Comparison of ENCODE assay signal across 34 cellular contexts in genomic region chr5:81899123-81899522, GRCh38.
"Had no signal": no experiment of that assay in that cellular context is flagged by ENCODE, and none has a peak within 500 bp of the region (broad histone marks: within the 10 kb centered on the region; RNA-seq: fewer than 3 reads in every experiment).

No MANE protein-coding gene starts in this region.

- H3K36me3 Mint-ChIP-seq: activated CD8-positive, alpha-beta memory T cell treated with anti-CD3 and anti-CD28 coated beads, Interleukin-2, amount 10 ng/mL, durations not matched to agents 7 days and 5 days; activated naive CD4-positive, alpha-beta T cell treated with anti-CD3 and anti-CD28 coated beads, Interleukin-2, amount 10 ng/mL, durations not matched to agents 7 days and 5 days; brain had no signal

- H3K4me1 Mint-ChIP-seq: activated CD4-positive, alpha-beta T cell treated with anti-CD3 and anti-CD28 coated beads for 36 hours; activated CD4-positive, alpha-beta T cell treated with anti-CD3 and anti-CD28 coated beads, Interleukin-2, amount 10 ng/mL, durations not matched to agents 24 days and 14 days; activated CD8-positive, alpha-beta memory T cell treated with anti-CD3 and anti-CD28 coated beads, Interleukin-2, amount 10 ng/mL, durations not matched to agents 7 days and 5 days; activated naive CD4-positive, alpha-beta T cell treated with anti-CD3 and anti-CD28 coated beads, Interleukin-2, amount 10 ng/mL, durations not matched to agents 7 days and 5 days; activated naive CD8-positive, alpha-beta T cell treated with anti-CD3 and anti-CD28 coated beads, Interleukin-2, amount 10 ng/mL, durations not matched to agents 7 days and 5 days; brain; endodermal cell had no signal

- H3K27me3 ChIP-seq: ascending aorta, breast epithelium, cardiac muscle cell, colonic mucosa, dorsolateral prefrontal cortex had no signal

- H3K4me1 ChIP-seq: ascending aorta, breast epithelium, colonic mucosa had no signal

- ATAC-seq: activated CD4-positive, alpha-beta T cell treated with anti-CD3 and anti-CD28 coated beads for 36 hours; activated CD8-positive, alpha-beta memory T cell treated with anti-CD3 and anti-CD28 coated beads, Interleukin-2, amount 10 ng/mL, durations not matched to agents 7 days and 5 days; activated CD8-positive, alpha-beta T cell treated with anti-CD3 and anti-CD28 coated beads, Interleukin-2, amount 10 ng/mL, durations not matched to agents 7 days and 5 days; activated naive CD4-positive, alpha-beta T cell treated with anti-CD3 and anti-CD28 coated beads, Interleukin-2, amount 50 U/mL, for 72 hours; esophagus mucosa had no signal

- H3K9me3 ChIP-seq: ascending aorta, breast epithelium, colonic mucosa had no signal

- DNase-seq: activated CD4-positive, alpha-beta memory T cell treated with anti-CD3 and anti-CD28 coated beads for 36 hours; activated CD4-positive, alpha-beta T cell treated with anti-CD3 and anti-CD28 coated beads for 36 hours; activated CD4-positive, alpha-beta T cell treated with anti-CD3 and anti-CD28 coated beads, Interleukin-2, amount 10 ng/mL, durations not matched to agents 24 days and 14 days; activated CD4-positive, CD25-positive, alpha-beta regulatory T cell; activated CD4-positive, CD25-positive, alpha-beta regulatory T cell treated with anti-CD3 and anti-CD28 coated beads, Interleukin-2, amount 50 U/mL, for 72 hours; activated CD8-positive, alpha-beta memory T cell treated with anti-CD3 and anti-CD28 coated beads, Interleukin-2, amount 10 ng/mL, durations not matched to agents 7 days and 5 days; activated CD8-positive, alpha-beta memory T cell treated with anti-CD3 and anti-CD28 coated beads, Interleukin-2, amount 50 U/mL, for 4 hours; activated CD8-positive, alpha-beta T cell treated with anti-CD3 and anti-CD28 coated beads, Interleukin-2, amount 10 ng/mL, durations not matched to agents 7 days and 5 days; activated effector memory CD4-positive, alpha-beta T cell treated with anti-CD3 and anti-CD28 coated beads, Interleukin-2, amount 50 U/mL, for 16 hours; activated naive CD4-positive, alpha-beta T cell; activated naive CD4-positive, alpha-beta T cell treated with anti-CD3 and anti-CD28 coated beads, Interleukin-2, amount 10 ng/mL, durations not matched to agents 7 days and 5 days; activated naive CD8-positive, alpha-beta T cell treated with anti-CD3 and anti-CD28 coated beads, Interleukin-2, amount 10 ng/mL, durations not matched to agents 7 days and 5 days; activated T-cell treated with anti-CD3 and anti-CD28 coated beads, Interleukin-2, amount 50 U/mL, for 1 hour; activated T-cell treated with anti-CD3 and anti-CD28 coated beads, Interleukin-2, amount 50 U/mL, for 48 hours; central memory CD4-positive, alpha-beta T cell; cerebellar nuclear complex; colonic mucosa; dorsolateral prefrontal cortex; effector memory CD4-positive, alpha-beta T cell; endodermal cell; foreskin fibroblast; head of caudate nucleus; T1000 had no signal

- H3K4me3 Mint-ChIP-seq: activated CD4-positive, alpha-beta memory T cell treated with anti-CD3 and anti-CD28 coated beads for 36 hours; activated CD4-positive, alpha-beta T cell treated with anti-CD3 and anti-CD28 coated beads for 36 hours; activated CD4-positive, alpha-beta T cell treated with anti-CD3 and anti-CD28 coated beads, Interleukin-2, amount 10 ng/mL, durations not matched to agents 24 days and 14 days; activated CD8-positive, alpha-beta memory T cell treated with anti-CD3 and anti-CD28 coated beads, Interleukin-2, amount 10 ng/mL, durations not matched to agents 7 days and 5 days; activated CD8-positive, alpha-beta T cell treated with anti-CD3 and anti-CD28 coated beads, Interleukin-2, amount 10 ng/mL, durations not matched to agents 7 days and 5 days; activated naive CD4-positive, alpha-beta T cell treated with anti-CD3 and anti-CD28 coated beads, Interleukin-2, amount 10 ng/mL, durations not matched to agents 7 days and 5 days; activated naive CD8-positive, alpha-beta T cell treated with anti-CD3 and anti-CD28 coated beads, Interleukin-2, amount 10 ng/mL, durations not matched to agents 7 days and 5 days; activated T-helper 1 cell treated with anti-CD3 and anti-CD28 coated beads, Interleukin-12 subunit alpha, Interleukin-12 subunit beta, Interleukin-2, Interleukin-4 antibody, amounts not matched to agents 30 ng/mL and 10 ng/mL and 1 ng/mL, durations not matched to agents 14 hours and 24 hours and 36 hours; brain; endodermal cell; T-helper 1 cell treated with Interleukin-12 subunit alpha and Interleukin-12 subunit beta and Interleukin-4 antibody, amounts not matched to agents 30 μg/mL and 1 μg/mL, for 36 hours; T-helper 2 cell treated with Interferon-gamma antibody and Interleukin-4, amounts not matched to agents 5 μg/mL and 100 μg/mL, for 36 hours had no signal

- H3K4me3 ChIP-seq: ascending aorta, breast epithelium, cardiac muscle cell, colonic mucosa, dorsolateral prefrontal cortex had no signal

- H3K27ac Mint-ChIP-seq: activated CD4-positive, alpha-beta memory T cell treated with anti-CD3 and anti-CD28 coated beads for 36 hours; activated CD4-positive, alpha-beta T cell treated with anti-CD3 and anti-CD28 coated beads for 36 hours; activated CD4-positive, alpha-beta T cell treated with anti-CD3 and anti-CD28 coated beads, Interleukin-2, amount 10 ng/mL, durations not matched to agents 24 days and 14 days; activated CD8-positive, alpha-beta memory T cell treated with anti-CD3 and anti-CD28 coated beads, Interleukin-2, amount 10 ng/mL, durations not matched to agents 7 days and 5 days; activated CD8-positive, alpha-beta T cell treated with anti-CD3 and anti-CD28 coated beads, Interleukin-2, amount 10 ng/mL, durations not matched to agents 7 days and 5 days; activated naive CD4-positive, alpha-beta T cell treated with anti-CD3 and anti-CD28 coated beads, Interleukin-2, amount 10 ng/mL, durations not matched to agents 7 days and 5 days; activated naive CD4-positive, alpha-beta T cell treated with anti-CD3 and anti-CD28 coated beads, Interleukin-2, amount 50 U/mL, for 72 hours; activated naive CD8-positive, alpha-beta T cell treated with anti-CD3 and anti-CD28 coated beads, Interleukin-2, amount 10 ng/mL, durations not matched to agents 7 days and 5 days; activated T-helper 1 cell treated with anti-CD3 and anti-CD28 coated beads, Interleukin-12 subunit alpha, Interleukin-12 subunit beta, Interleukin-2, Interleukin-4 antibody, amounts not matched to agents 30 ng/mL and 10 ng/mL and 1 ng/mL, durations not matched to agents 14 hours and 24 hours and 36 hours; activated T-helper 2 cell treated with anti-CD3 and anti-CD28 coated beads, Interferon-gamma antibody, Interleukin-2, Interleukin-4, amounts not matched to agents 10 μg/mL and 5 μg/mL and 100 μg/mL, durations not matched to agents 14 hours and 24 hours and 36 hours; endodermal cell; T-helper 1 cell treated with Interleukin-12 subunit alpha and Interleukin-12 subunit beta and Interleukin-4 antibody, amounts not matched to agents 30 μg/mL and 1 μg/mL, for 36 hours; T-helper 2 cell treated with Interferon-gamma antibody and Interleukin-4, amounts not matched to agents 5 μg/mL and 100 μg/mL, for 36 hours had no signal

- FAIRE-seq: frontal cortex had no signal

- H3K27ac ChIP-seq: ascending aorta, breast epithelium, cardiac muscle cell, colonic mucosa, dorsolateral prefrontal cortex had no signal

- H3K27me3 Mint-ChIP-seq: activated CD4-positive, alpha-beta T cell treated with anti-CD3 and anti-CD28 coated beads for 36 hours; activated CD4-positive, alpha-beta T cell treated with anti-CD3 and anti-CD28 coated beads, Interleukin-2, amount 10 ng/mL, durations not matched to agents 24 days and 14 days; activated CD8-positive, alpha-beta memory T cell treated with anti-CD3 and anti-CD28 coated beads, Interleukin-2, amount 10 ng/mL, durations not matched to agents 7 days and 5 days; activated naive CD4-positive, alpha-beta T cell treated with anti-CD3 and anti-CD28 coated beads, Interleukin-2, amount 10 ng/mL, durations not matched to agents 7 days and 5 days; activated naive CD8-positive, alpha-beta T cell treated with anti-CD3 and anti-CD28 coated beads, Interleukin-2, amount 10 ng/mL, durations not matched to agents 7 days and 5 days had no signal

- H3K36me3 ChIP-seq: ascending aorta, breast epithelium, cardiac muscle cell, colonic mucosa had no signal

- H3K9me3 Mint-ChIP-seq: activated T-helper 1 cell treated with anti-CD3 and anti-CD28 coated beads, Interleukin-12 subunit alpha, Interleukin-12 subunit beta, Interleukin-2, Interleukin-4 antibody, amounts not matched to agents 30 ng/mL and 10 ng/mL and 1 ng/mL, durations not matched to agents 14 hours and 24 hours and 36 hours had no signal
